In genomic region chr18:35290070-35290735, GRCh38 we compare ENCODE assay signal across 8 cellular contexts. TPM values are rescaled to one million over a fixed set of nuclear protein-coding genes. Genes with fewer than 3 reads are reported as not detected.
DNase-seq lines count a peak whose midpoint lies in the region; ATAC-seq and TF ChIP-seq lines count a peak whose summit lies in the region.

Gene ZSCAN30 (minus strand): TSS chr18:35290229. CDS start chr18:35264352, 25,877 bp downstream.

- H3K4me1 ChIP-seq in right lobe of liver = peaks cover 0 to 22% (median 2%) of the 10 kb centered on the region in 4 donors

- H3K27me3 ChIP-seq in dorsolateral prefrontal cortex (no peaks in the 10 kb centered on the region), right lobe of liver (no peaks in the 10 kb centered on the region)

- TF ChIP-seq CTCF in C4-2B (conservative IDR thresholded peaks at IDR 0.05) = no peak
- peak in 23 of 56 donors; percentile 8 to 47 (median 21) for TF ChIP-seq CTCF in dorsolateral prefrontal cortex (IDR thresholded peaks at IDR 0.05 in 54 of 56, conservative IDR thresholded peaks at IDR 0.05 in 2 of 56; ENCODE audit: low read depth in 1 of 56, partially characterized antibody in 56 of 56)
- no peak for TF ChIP-seq CTCF in right lobe of liver (IDR thresholded peaks at IDR 0.05)

- 0% methylated on average over 27 of the region's 41 CpGs for WGBS in right lobe of liver (ENCODE audit: insufficient coverage, low coverage, low lambda C conversion rate, missing lambda C conversion rate)

- H3K27ac ChIP-seq in C4-2B (peak within 1 kb of the TSS; percentile 83), dorsolateral prefrontal cortex (peak within 1 kb of the TSS; percentile 26 to 96 (median 85)), right lobe of liver (peak within 1 kb of the TSS; percentile 78 to 84 (median 80))

- TF ChIP-seq POLR2A in right lobe of liver (IDR thresholded peaks at IDR 0.05) = peak; percentile 71

- no peaks in the 10 kb centered on the region for H3K36me3 ChIP-seq in right lobe of liver

- DNase-seq in NCI-H774 (lab: John Stamatoyannopoulos, UW) (peak; percentile 94), dorsolateral prefrontal cortex (peak; percentile 88 to 95 (median 94)), right lobe of liver (peak; percentile 96 to 97 (median 96))
- peak; percentile 95 to 96 for DNase-seq in activated CD4-positive, alpha-beta T cell treated with anti-CD3 and anti-CD28 coated beads, Interleukin-2, amount 50 U/mL, for 48 hours
- peak; percentile 94 to 96 for DNase-seq in stimulated activated CD4-positive, alpha-beta T cell treated with anti-CD3 and anti-CD28 coated beads, Interleukin-4, amount 100 ng/mL, for 4 hours

- H3K9me3 ChIP-seq in right lobe of liver = no peaks in the 10 kb centered on the region

- ATAC-seq in GM19395 (IDR thresholded peaks at IDR 0.05; ENCODE audit: unreplicated experiment) (peak; percentile 96), HG03565 (IDR thresholded peaks at IDR 0.05; ENCODE audit: unreplicated experiment) (peak; percentile 91), right lobe of liver (peak; percentile 99 to 100 (median 99))

- H3K4me3 ChIP-seq in dorsolateral prefrontal cortex (peak within 1 kb of the TSS; percentile 63 to 99 (median 86)), right lobe of liver (peak within 1 kb of the TSS; percentile 69 to 83 (median 76))

- intact Hi-C loops in dorsolateral prefrontal cortex (cut with DNase I) (loop anchor here (2.0 to 5.0 kb wide), 3 partner anchors 48 to 55 kb away; partner anchors contain the start of genes ZNF24 (in 2 of the 2) and ZNF397 (in 2 of the 2)), right lobe of liver (cut with DNase I) (loop anchor here in 1 of 2 donors (10.0 kb wide), 1 partner anchor 45 kb away; the partner anchor contains the start of gene ZNF397)

RNA-seq across cellular contexts. Expression of gene ZSCAN30, which starts in this region (rescaled TPM):
- total RNA-seq in dorsolateral prefrontal cortex (10 to 100 TPM; 17.0 to 49.2 (median 28.7) TPM), right lobe of liver (1 to 10 TPM; 4.3 to 6.0 (median 5.0) TPM)

Comparison
In these comparisons a context has a peak if more than half of its experiments do, and no peak if none do; other contexts are left out.
1. Peak in every context shown above with its lines: DNase-seq, ATAC-seq, H3K4me3 ChIP-seq and H3K27ac ChIP-seq.